13 cellular contexts compared by ENCODE assay signal in the genomic region with DNA sequence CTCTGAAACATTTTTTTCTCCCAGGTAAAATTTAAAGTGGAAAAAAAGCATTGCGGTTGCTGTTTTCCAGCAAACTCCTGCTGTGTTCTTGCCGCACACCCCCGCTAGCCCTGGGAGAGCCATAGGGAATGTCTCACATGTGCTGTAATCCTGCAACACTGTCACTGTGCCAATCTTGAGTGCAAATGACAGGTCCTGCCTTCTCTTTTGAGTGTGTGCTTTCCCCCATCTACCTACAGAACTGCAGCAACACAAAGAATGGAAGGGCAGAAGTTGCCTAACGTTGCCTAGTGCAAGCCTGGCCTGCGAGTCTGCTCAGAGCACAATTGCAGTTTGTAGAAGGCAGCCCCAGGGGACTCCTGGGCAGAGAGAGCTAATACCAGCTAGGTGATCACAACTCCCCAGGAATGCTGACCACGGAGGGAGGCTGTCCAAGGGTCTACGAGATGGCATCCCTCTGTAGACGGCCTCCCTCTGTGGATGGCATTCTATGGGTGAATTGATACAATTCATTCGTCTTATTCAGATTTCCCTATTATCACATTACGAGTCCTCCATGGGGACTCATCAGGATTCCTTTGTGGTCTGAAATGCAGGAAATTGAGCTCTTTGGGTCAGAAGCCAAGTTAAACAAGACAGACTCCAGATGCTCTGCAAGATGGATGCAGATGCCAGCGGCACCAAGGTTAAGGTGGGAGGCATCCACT.
DNase-seq lines count a peak whose midpoint lies in the region; ATAC-seq, FAIRE-seq and TF ChIP-seq lines count a peak whose summit lies in the region.
"Had no signal": no experiment of that assay in that cellular context is flagged by ENCODE, and none has a peak within 500 bp of the region (broad histone marks: within the 10 kb centered on the region; RNA-seq: fewer than 3 reads in every experiment).

No MANE protein-coding gene starts in this region.

- peaks cover 62% of the 10 kb centered on the region for H3K4me1 Mint-ChIP-seq in HFFc6 (ENCODE audit: low read depth)
- H3K4me1 Mint-ChIP-seq in astrocyte (ENCODE audit: low read depth, unreplicated experiment) = peaks cover 44% of the 10 kb centered on the region

- H3K27ac Mint-ChIP-seq in HFFc6 (peak overlapping the region; percentile 65), astrocyte (ENCODE audit: unreplicated experiment) (no peak overlapping the region)
- H3K27ac Mint-ChIP-seq: dendritic cell treated with granulocyte-macrophage colony-stimulating factor and Interleukin-4, amounts not matched to agents 40 ng/mL and 50 ng/mL, for 4 days had no signal

- no peak for TF ChIP-seq POLR2A in uterus (IDR thresholded peaks at IDR 0.05)

- DNase-seq in HFFc6 (peak; percentile 50), astrocyte (ENCODE audit: low read depth) (peak; percentile 81), left ventricle myocardium inferior (no peak), smooth muscle cell of the brain vasculature (ENCODE audit: low read depth, low spot score) (peak; percentile 78), MV-4-11 (lab: John Stamatoyannopoulos, UW) (no peak), uterus (no peak)
- DNase-seq: activated gamma-delta T cell; NCI-H345; stimulated activated CD4-positive, alpha-beta T cell treated with anti-CD3 and anti-CD28 coated beads, Interleukin-4, amount 100 ng/mL, for 24 hours had no signal

- H4K20me1 ChIP-seq in astrocyte (ENCODE audit: insufficient read depth, low read length) = no peaks in the 10 kb centered on the region

- H3K36me3 Mint-ChIP-seq in HFFc6 (ENCODE audit: low read depth) = peaks cover 4% of the 10 kb centered on the region; the same call in 1 of the 2 replicates
- H3K36me3 Mint-ChIP-seq in astrocyte (ENCODE audit: low read depth, unreplicated experiment) = no peaks in the 10 kb centered on the region

- ATAC-seq in GM18861 (IDR thresholded peaks at IDR 0.05; ENCODE audit: unreplicated experiment) = no peak
- ATAC-seq: activated CD4-positive, CD25-positive, alpha-beta regulatory T cell treated with anti-CD3 and anti-CD28 coated beads, Interleukin-2, amount 50 U/mL, for 24 hours; K562 had no signal

- intact Hi-C loops in left ventricle myocardium inferior (cut with micrococcal nuclease) (no loop called here), uterus (cut with DNase I; ENCODE audit: low total_unique reads) (no loop called here)

- peak; percentile 67 for FAIRE-seq in astrocyte (lab: Jason Lieb, UNC)
- FAIRE-seq: K562 had no signal

- TF ChIP-seq CTCF in HFFc6 (IDR thresholded peaks at IDR 0.05) = no peak
- TF ChIP-seq CTCF in astrocyte (IDR thresholded peaks at IDR 0.05; ENCODE audit: insufficient read depth, low read depth, low read length) = no peak
- TF ChIP-seq CTCF in left ventricle myocardium inferior (IDR thresholded peaks at IDR 0.05; ENCODE audit: borderline replicate concordance) = no peak
- no peak for TF ChIP-seq CTCF in uterus (IDR thresholded peaks at IDR 0.05)

- H3K36me3 ChIP-seq in astrocyte (ENCODE audit: insufficient read depth, low read length) (no peaks in the 10 kb centered on the region), left ventricle myocardium inferior (no peaks in the 10 kb centered on the region), uterus (no peaks in the 10 kb centered on the region)

- H3K4me3 Mint-ChIP-seq in HFFc6 (peak overlapping the region; percentile 44), astrocyte (ENCODE audit: unreplicated experiment) (no peak overlapping the region)
- H3K4me3 Mint-ChIP-seq: dendritic cell treated with granulocyte-macrophage colony-stimulating factor and Interleukin-4, amounts not matched to agents 40 ng/mL and 50 ng/mL, for 4 days had no signal

- no peak overlapping the region for H2AFZ ChIP-seq in astrocyte (ENCODE audit: low read depth, low read length)

- H3K27me3 Mint-ChIP-seq in HFFc6 (ENCODE audit: insufficient read depth) = peaks cover 2% of the 10 kb centered on the region
- peaks cover 3% of the 10 kb centered on the region for H3K27me3 Mint-ChIP-seq in astrocyte (ENCODE audit: low read depth, unreplicated experiment)

- peak overlapping the region; percentile 83 for H3K4me2 ChIP-seq in astrocyte (ENCODE audit: low read length)

- peak overlapping the region; percentile 47 for H3K9ac ChIP-seq in astrocyte (ENCODE audit: low read length)

- H3K27me3 ChIP-seq in astrocyte (ENCODE audit: insufficient read depth, low read length) (no peaks in the 10 kb centered on the region), left ventricle myocardium inferior (ENCODE audit: low read depth) (peaks cover 7% of the 10 kb centered on the region), uterus (no peaks in the 10 kb centered on the region)

- peak overlapping the region; percentile 19 for H3K4me3 ChIP-seq in astrocyte (ENCODE audit: insufficient read depth, low read depth, low read length)
- H3K4me3 ChIP-seq in left ventricle myocardium inferior = no peak overlapping the region
- no peak overlapping the region for H3K4me3 ChIP-seq in uterus
- H3K4me3 ChIP-seq: K562 had no signal

- H3K9me3 Mint-ChIP-seq in HFFc6 (no peaks in the 10 kb centered on the region; the same call in 1 of the 2 replicates), astrocyte (ENCODE audit: unreplicated experiment) (peaks cover 1% of the 10 kb centered on the region)
- H3K9me3 Mint-ChIP-seq: dendritic cell treated with granulocyte-macrophage colony-stimulating factor and Interleukin-4, amounts not matched to agents 40 ng/mL and 50 ng/mL, for 4 days had no signal

- H3K9me3 ChIP-seq in astrocyte (ENCODE audit: insufficient read depth, low read depth, low read length) (no peaks in the 10 kb centered on the region), left ventricle myocardium inferior (replicated peaks) (peaks cover 17% of the 10 kb centered on the region), uterus (no peaks in the 10 kb centered on the region)

- H3K4me1 ChIP-seq in astrocyte (ENCODE audit: insufficient read depth, low read length) = peaks cover 58% of the 10 kb centered on the region
- H3K4me1 ChIP-seq in left ventricle myocardium inferior = peaks cover 44% of the 10 kb centered on the region
- H3K4me1 ChIP-seq in uterus = no peaks in the 10 kb centered on the region

- H3K79me2 ChIP-seq in astrocyte (ENCODE audit: insufficient read depth, low read length) = no peaks in the 10 kb centered on the region

- peak overlapping the region; percentile 57 for H3K27ac ChIP-seq in astrocyte (ENCODE audit: low read depth, low read length)
- H3K27ac ChIP-seq in left ventricle myocardium inferior (replicated peaks) = peak overlapping the region; percentile 43
- H3K27ac ChIP-seq in uterus = no peak overlapping the region

Comparison
In these comparisons a context has a peak if more than half of its experiments do, and no peak if none do; other contexts are left out.
1. DNase-seq: peak in HFFc6 (single experiment), astrocyte (single experiment) and smooth muscle cell of the brain vasculature (single experiment); none in left ventricle myocardium inferior (single experiment), MV-4-11 (single experiment) and uterus (0 of 2).
2. H3K27ac ChIP-seq: peak in astrocyte (single experiment) and left ventricle myocardium inferior (single experiment); none in uterus (0 of 2).